13 cellular contexts compared by ENCODE assay signal in the genomic region with DNA sequence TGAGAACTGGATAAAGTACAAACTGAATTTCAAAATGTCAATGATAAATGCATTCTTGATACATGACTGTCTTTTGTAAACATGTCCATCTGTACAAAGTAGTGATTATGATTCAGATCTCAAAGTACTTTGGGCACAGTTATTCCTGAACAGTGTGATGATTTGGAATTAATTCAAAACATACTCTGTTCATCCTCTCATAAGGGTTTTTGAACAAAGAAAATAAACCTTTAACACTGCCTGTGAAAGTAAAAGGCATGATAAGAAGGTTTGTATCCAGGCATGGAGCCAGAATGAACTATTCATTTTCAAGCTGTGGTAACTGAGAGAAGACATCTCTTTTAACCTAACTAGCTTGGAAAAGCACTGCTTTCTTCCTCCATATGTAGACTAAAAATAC. TPM values are rescaled to one million over a fixed set of nuclear protein-coding genes. Genes with fewer than 3 reads are reported as not detected.
DNase-seq lines count a peak whose midpoint lies in the region; ATAC-seq lines count a peak whose summit lies in the region.
"Had no signal": no experiment of that assay in that cellular context is flagged by ENCODE, and none has a peak within 500 bp of the region (broad histone marks: within the 10 kb centered on the region; RNA-seq: fewer than 3 reads in every experiment).

No MANE protein-coding gene starts in this region.

- DNase-seq in astrocyte of the hippocampus (ENCODE audit: low read depth, low spot score), result peak; percentile 59
- peak; percentile 37 for DNase-seq in glomerular visceral epithelial cell (ENCODE audit: extremely low spot score)
- peak; percentile 31 for DNase-seq in skeletal muscle cell (ENCODE audit: low read depth)
- DNase-seq in AG08395 (ENCODE audit: low spot score), result no peak
- DNase-seq in retina, result no peak
- DNase-seq: activated CD4-positive, alpha-beta T cell treated with anti-CD3 and anti-CD28 coated beads, Interleukin-2, amount 50 U/mL, for 1 hour; CD8-positive, alpha-beta T cell; left lung had no signal

- H3K27ac ChIP-seq in HUES64 (ENCODE audit: low read depth, low read length), result peak overlapping the region; percentile 96
- H3K27ac ChIP-seq: prostate gland had no signal

- H3K4me1 ChIP-seq in HUES64 (ENCODE audit: insufficient read depth, low read length), result peaks cover 8% of the 10 kb centered on the region; the same call in 1 of the 2 replicates
- H3K4me1 ChIP-seq: left lung, prostate gland had no signal

- H3K36me3 ChIP-seq in HUES64 (ENCODE audit: insufficient read depth, low read length), result no peaks in the 10 kb centered on the region
- H3K36me3 ChIP-seq: left lung, prostate gland had no signal

- H3K27me3 ChIP-seq in HUES64 (ENCODE audit: insufficient read depth, low read length), result peaks cover 12% of the 10 kb centered on the region; the same call in 1 of the 2 replicates
- H3K27me3 ChIP-seq: left lung had no signal

- H3K9ac ChIP-seq in HUES64 (ENCODE audit: low read depth, low read length), result peak overlapping the region; percentile 71; the same call in 1 of the 2 replicates

- H3K4me3 ChIP-seq in HUES64 (ENCODE audit: low read length) (peak overlapping the region; percentile 70), skeletal muscle cell (ENCODE audit: low read depth, low read length) (no peak overlapping the region)
- H3K4me3 ChIP-seq: left lung, prostate gland had no signal

- no peak for ATAC-seq in activated CD4-positive, CD25-positive, alpha-beta regulatory T cell treated with anti-CD3 and anti-CD28 coated beads, Interleukin-2, amount 50 U/mL, for 24 hours
- no peak for ATAC-seq in HG03460 (IDR thresholded peaks at IDR 0.05; ENCODE audit: unreplicated experiment)
- ATAC-seq: activated T-helper 17 cell treated with anti-CD3 and anti-CD28 coated beads, Interleukin-2, amount 50 U/mL, for 72 hours; CD8-positive, alpha-beta T cell had no signal

- H3K9me3 ChIP-seq in HUES64 (ENCODE audit: insufficient read depth, low read depth, low read length), result no peaks in the 10 kb centered on the region
- H3K9me3 ChIP-seq: left lung, prostate gland had no signal

RNA-seq across cellular contexts. Expression of a gene that starts 0.9 kb away (rescaled TPM):
- polyA plus RNA-seq in HUES64 (2013, experiment 1 of 2), result 19.3 TPM
- 16.7 TPM for polyA plus RNA-seq in HUES64 (2013, experiment 2 of 2)

Comparison
In these comparisons a context has a peak if more than half of its experiments do, and no peak if none do; other contexts are left out.
1. DNase-seq: peak in astrocyte of the hippocampus (single experiment), glomerular visceral epithelial cell (single experiment) and skeletal muscle cell (single experiment); none in AG08395 (single experiment) and retina (single experiment).